Comparison of ENCODE assay signal across 1 cellular context in the genomic region with DNA sequence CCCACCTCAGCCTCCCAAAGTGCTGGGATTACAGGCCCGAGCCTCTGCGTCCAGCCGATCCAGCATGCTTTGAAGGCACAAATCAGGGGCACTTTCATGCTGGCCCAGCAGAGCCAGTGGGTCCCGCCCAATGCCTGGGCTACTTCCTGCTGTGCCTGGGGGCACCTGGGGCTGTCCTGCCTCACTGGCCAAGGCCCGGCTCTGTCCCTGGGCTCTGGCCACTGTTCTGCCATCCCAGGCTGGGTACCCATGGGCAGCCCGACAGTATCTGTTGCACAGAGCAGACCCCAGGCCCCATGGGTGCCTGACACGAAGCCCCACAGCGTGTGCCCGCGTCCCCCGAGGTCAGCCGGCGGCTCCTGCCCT.
A peak's percentile ranks its signal among the peaks of the same experiment; 100 is the strongest.
TF ChIP-seq lines count a peak whose summit lies in the region.

No MANE protein-coding gene starts in this region.

TF ChIP-seq in HepG2, 621 proteins besides CTCF, POLR2A, EP300 and RAD21 (continues in another document):
- TF ChIP-seq, protein P1, sequence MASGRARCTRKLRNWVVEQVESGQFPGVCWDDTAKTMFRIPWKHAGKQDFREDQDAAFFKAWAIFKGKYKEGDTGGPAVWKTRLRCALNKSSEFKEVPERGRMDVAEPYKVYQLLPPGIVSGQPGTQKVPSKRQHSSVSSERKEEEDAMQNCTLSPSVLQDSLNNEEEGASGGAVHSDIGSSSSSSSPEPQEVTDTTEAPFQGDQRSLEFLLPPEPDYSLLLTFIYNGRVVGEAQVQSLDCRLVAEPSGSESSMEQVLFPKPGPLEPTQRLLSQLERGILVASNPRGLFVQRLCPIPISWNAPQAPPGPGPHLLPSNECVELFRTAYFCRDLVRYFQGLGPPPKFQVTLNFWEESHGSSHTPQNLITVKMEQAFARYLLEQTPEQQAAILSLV (CRISPR knock-in tag; IDR thresholded peaks at IDR 0.05; ENCODE audit: borderline replicate concordance) = no peak
- TF ChIP-seq PAX8 (CRISPR knock-in tag; IDR thresholded peaks at IDR 0.05; ENCODE audit: borderline replicate concordance) (no peak), ISX (CRISPR knock-in tag; conservative IDR thresholded peaks at IDR 0.05) (peak; percentile 23; the same call in 1 of the 2 replicates), RNF2 (conservative IDR thresholded peaks at IDR 0.05; ENCODE audit: low read depth) (no peak), ZNF180 (CRISPR knock-in tag; IDR thresholded peaks at IDR 0.05; ENCODE audit: borderline replicate concordance, low read depth) (0 out of 2 replicates have a peak, but pooled peaks have one; percentile 18), SIN3A (IDR thresholded peaks at IDR 0.05; ENCODE audit: borderline replicate concordance, low read depth, low read length) (no peak), ELF3 (CRISPR knock-in tag; IDR thresholded peaks at IDR 0.05) (no peak), ZFYVE20 (CRISPR knock-in tag; IDR thresholded peaks at IDR 0.05; ENCODE audit: borderline replicate concordance, low read depth) (0 out of 2 replicates have a peak, but pooled peaks have one; percentile 53), SUZ12 (IDR thresholded peaks at IDR 0.05; ENCODE audit: low read depth, low read length) (no peak), MTA3 (CRISPR knock-in tag; IDR thresholded peaks at IDR 0.05) (no peak), RARA (CRISPR knock-in tag; IDR thresholded peaks at IDR 0.05) (peak; percentile 36; the same call in 1 of the 2 replicates), ZFX (CRISPR knock-in tag; IDR thresholded peaks at IDR 0.05; ENCODE audit: low read depth) (no peak), ZNF75D (CRISPR knock-in tag; IDR thresholded peaks at IDR 0.05; ENCODE audit: borderline replicate concordance) (no peak), ZNF124 (CRISPR knock-in tag; IDR thresholded peaks at IDR 0.05) (no peak), SP5 (CRISPR knock-in tag; IDR thresholded peaks at IDR 0.05; ENCODE audit: borderline replicate concordance, low read depth) (no peak), ZKSCAN5 (CRISPR knock-in tag; IDR thresholded peaks at IDR 0.05) (0 out of 2 replicates have a peak, but pooled peaks have one; percentile 9), ZIK1 (CRISPR knock-in tag; IDR thresholded peaks at IDR 0.05; ENCODE audit: borderline replicate concordance, low read depth) (0 out of 2 replicates have a peak, but pooled peaks have one; percentile 54), SALL2 (CRISPR knock-in tag; IDR thresholded peaks at IDR 0.05) (no peak), KMT2B (CRISPR knock-in tag; IDR thresholded peaks at IDR 0.05) (no peak), ZNF30 (CRISPR knock-in tag; IDR thresholded peaks at IDR 0.05) (no peak), SOX6 (IDR thresholded peaks at IDR 0.05) (no peak), SOX6 (CRISPR knock-in tag; IDR thresholded peaks at IDR 0.05) (no peak; the same call in 1 of the 2 replicates), ZNF253 (CRISPR knock-in tag; IDR thresholded peaks at IDR 0.05; ENCODE audit: borderline replicate concordance) (no peak), NCOA5 (CRISPR knock-in tag; IDR thresholded peaks at IDR 0.05) (0 out of 2 replicates have a peak, but pooled peaks have one; percentile 15), ZNF383 (CRISPR knock-in tag; IDR thresholded peaks at IDR 0.05; ENCODE audit: borderline replicate concordance) (0 out of 2 replicates have a peak, but pooled peaks have one; percentile 20), JDP2 (CRISPR knock-in tag; IDR thresholded peaks at IDR 0.05; ENCODE audit: borderline replicate concordance) (no peak), SATB2 (CRISPR knock-in tag; IDR thresholded peaks at IDR 0.05) (0 out of 2 replicates have a peak, but pooled peaks have one; percentile 12), TCF7L2 (IDR thresholded peaks at IDR 0.05; ENCODE audit: low read depth, low read length) (no peak), HNRNPL (IDR thresholded peaks at IDR 0.05; ENCODE audit: low read depth, low read length) (peak; percentile 67), ATRX (CRISPR knock-in tag; IDR thresholded peaks at IDR 0.05; ENCODE audit: borderline replicate concordance) (no peak), NR2F6 (IDR thresholded peaks at IDR 0.05) (no peak; the same call in 1 of the 2 replicates), NR2F6 (CRISPR knock-in tag; IDR thresholded peaks at IDR 0.05) (peak; percentile 17; the same call in 1 of the 2 replicates), CREM (IDR thresholded peaks at IDR 0.05) (no peak), CREM (CRISPR knock-in tag; IDR thresholded peaks at IDR 0.05) (no peak), RFXAP (CRISPR knock-in tag; IDR thresholded peaks at IDR 0.05; ENCODE audit: borderline replicate concordance) (no peak), ZNF674 (CRISPR knock-in tag; IDR thresholded peaks at IDR 0.05; ENCODE audit: low read depth) (no peak)
- TF ChIP-seq, protein P2, sequence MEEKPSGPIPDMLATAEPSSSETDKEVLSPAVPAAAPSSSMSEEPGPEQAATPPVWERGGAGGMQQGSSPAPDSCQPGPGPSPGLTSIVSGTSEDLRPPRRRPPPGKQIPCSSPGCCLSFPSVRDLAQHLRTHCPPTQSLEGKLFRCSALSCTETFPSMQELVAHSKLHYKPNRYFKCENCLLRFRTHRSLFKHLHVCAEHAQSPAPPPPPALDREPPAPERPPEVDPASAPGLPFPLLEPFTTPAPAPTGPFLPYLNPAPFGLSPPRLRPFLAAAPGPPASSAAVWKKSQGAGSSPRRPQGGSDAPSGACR (CRISPR knock-in tag; IDR thresholded peaks at IDR 0.05) = no peak
- TF ChIP-seq, protein P3, sequence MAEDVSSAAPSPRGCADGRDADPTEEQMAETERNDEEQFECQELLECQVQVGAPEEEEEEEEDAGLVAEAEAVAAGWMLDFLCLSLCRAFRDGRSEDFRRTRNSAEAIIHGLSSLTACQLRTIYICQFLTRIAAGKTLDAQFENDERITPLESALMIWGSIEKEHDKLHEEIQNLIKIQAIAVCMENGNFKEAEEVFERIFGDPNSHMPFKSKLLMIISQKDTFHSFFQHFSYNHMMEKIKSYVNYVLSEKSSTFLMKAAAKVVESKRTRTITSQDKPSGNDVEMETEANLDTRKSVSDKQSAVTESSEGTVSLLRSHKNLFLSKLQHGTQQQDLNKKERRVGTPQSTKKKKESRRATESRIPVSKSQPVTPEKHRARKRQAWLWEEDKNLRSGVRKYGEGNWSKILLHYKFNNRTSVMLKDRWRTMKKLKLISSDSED (CRISPR knock-in tag; IDR thresholded peaks at IDR 0.05) = 0 out of 2 replicates have a peak, but pooled peaks have one; percentile 63
- TF ChIP-seq, protein P4, sequence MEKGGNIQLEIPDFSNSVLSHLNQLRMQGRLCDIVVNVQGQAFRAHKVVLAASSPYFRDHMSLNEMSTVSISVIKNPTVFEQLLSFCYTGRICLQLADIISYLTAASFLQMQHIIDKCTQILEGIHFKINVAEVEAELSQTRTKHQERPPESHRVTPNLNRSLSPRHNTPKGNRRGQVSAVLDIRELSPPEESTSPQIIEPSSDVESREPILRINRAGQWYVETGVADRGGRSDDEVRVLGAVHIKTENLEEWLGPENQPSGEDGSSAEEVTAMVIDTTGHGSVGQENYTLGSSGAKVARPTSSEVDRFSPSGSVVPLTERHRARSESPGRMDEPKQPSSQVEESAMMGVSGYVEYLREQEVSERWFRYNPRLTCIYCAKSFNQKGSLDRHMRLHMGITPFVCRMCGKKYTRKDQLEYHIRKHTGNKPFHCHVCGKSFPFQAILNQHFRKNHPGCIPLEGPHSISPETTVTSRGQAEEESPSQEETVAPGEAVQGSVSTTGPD (CRISPR knock-in tag; IDR thresholded peaks at IDR 0.05) = no peak
- TF ChIP-seq, protein P5, sequence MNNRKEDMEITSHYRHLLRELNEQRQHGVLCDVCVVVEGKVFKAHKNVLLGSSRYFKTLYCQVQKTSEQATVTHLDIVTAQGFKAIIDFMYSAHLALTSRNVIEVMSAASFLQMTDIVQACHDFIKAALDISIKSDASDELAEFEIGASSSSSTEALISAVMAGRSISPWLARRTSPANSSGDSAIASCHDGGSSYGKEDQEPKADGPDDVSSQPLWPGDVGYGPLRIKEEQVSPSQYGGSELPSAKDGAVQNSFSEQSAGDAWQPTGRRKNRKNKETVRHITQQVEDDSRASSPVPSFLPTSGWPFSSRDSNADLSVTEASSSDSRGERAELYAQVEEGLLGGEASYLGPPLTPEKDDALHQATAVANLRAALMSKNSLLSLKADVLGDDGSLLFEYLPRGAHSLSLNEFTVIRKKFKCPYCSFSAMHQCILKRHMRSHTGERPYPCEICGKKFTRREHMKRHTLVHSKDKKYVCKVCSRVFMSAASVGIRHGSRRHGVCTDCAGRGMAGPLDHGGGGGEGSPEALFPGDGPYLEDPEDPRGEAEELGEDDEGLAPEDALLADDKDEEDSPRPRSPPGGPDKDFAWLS (CRISPR knock-in tag; IDR thresholded peaks at IDR 0.05; ENCODE audit: borderline replicate concordance) = no peak
- TF ChIP-seq, protein P6, sequence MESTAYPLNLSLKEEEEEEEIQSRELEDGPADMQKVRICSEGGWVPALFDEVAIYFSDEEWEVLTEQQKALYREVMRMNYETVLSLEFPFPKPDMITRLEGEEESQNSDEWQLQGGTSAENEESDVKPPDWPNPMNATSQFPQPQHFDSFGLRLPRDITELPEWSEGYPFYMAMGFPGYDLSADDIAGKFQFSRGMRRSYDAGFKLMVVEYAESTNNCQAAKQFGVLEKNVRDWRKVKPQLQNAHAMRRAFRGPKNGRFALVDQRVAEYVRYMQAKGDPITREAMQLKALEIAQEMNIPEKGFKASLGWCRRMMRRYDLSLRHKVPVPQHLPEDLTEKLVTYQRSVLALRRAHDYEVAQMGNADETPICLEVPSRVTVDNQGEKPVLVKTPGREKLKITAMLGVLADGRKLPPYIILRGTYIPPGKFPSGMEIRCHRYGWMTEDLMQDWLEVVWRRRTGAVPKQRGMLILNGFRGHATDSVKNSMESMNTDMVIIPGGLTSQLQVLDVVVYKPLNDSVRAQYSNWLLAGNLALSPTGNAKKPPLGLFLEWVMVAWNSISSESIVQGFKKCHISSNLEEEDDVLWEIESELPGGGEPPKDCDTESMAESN (CRISPR knock-in tag; conservative IDR thresholded peaks at IDR 0.05) = no peak
- TF ChIP-seq, protein P7, sequence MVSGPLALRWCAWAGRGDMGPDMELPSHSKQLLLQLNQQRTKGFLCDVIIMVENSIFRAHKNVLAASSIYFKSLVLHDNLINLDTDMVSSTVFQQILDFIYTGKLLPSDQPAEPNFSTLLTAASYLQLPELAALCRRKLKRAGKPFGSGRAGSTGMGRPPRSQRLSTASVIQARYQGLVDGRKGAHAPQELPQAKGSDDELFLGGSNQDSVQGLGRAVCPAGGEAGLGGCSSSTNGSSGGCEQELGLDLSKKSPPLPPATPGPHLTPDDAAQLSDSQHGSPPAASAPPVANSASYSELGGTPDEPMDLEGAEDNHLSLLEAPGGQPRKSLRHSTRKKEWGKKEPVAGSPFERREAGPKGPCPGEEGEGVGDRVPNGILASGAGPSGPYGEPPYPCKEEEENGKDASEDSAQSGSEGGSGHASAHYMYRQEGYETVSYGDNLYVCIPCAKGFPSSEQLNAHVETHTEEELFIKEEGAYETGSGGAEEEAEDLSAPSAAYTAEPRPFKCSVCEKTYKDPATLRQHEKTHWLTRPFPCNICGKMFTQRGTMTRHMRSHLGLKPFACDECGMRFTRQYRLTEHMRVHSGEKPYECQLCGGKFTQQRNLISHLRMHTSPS (CRISPR knock-in tag; IDR thresholded peaks at IDR 0.05; ENCODE audit: low read depth) = peak; percentile 5; the same call in 1 of the 2 replicates
- TF ChIP-seq, protein P8, sequence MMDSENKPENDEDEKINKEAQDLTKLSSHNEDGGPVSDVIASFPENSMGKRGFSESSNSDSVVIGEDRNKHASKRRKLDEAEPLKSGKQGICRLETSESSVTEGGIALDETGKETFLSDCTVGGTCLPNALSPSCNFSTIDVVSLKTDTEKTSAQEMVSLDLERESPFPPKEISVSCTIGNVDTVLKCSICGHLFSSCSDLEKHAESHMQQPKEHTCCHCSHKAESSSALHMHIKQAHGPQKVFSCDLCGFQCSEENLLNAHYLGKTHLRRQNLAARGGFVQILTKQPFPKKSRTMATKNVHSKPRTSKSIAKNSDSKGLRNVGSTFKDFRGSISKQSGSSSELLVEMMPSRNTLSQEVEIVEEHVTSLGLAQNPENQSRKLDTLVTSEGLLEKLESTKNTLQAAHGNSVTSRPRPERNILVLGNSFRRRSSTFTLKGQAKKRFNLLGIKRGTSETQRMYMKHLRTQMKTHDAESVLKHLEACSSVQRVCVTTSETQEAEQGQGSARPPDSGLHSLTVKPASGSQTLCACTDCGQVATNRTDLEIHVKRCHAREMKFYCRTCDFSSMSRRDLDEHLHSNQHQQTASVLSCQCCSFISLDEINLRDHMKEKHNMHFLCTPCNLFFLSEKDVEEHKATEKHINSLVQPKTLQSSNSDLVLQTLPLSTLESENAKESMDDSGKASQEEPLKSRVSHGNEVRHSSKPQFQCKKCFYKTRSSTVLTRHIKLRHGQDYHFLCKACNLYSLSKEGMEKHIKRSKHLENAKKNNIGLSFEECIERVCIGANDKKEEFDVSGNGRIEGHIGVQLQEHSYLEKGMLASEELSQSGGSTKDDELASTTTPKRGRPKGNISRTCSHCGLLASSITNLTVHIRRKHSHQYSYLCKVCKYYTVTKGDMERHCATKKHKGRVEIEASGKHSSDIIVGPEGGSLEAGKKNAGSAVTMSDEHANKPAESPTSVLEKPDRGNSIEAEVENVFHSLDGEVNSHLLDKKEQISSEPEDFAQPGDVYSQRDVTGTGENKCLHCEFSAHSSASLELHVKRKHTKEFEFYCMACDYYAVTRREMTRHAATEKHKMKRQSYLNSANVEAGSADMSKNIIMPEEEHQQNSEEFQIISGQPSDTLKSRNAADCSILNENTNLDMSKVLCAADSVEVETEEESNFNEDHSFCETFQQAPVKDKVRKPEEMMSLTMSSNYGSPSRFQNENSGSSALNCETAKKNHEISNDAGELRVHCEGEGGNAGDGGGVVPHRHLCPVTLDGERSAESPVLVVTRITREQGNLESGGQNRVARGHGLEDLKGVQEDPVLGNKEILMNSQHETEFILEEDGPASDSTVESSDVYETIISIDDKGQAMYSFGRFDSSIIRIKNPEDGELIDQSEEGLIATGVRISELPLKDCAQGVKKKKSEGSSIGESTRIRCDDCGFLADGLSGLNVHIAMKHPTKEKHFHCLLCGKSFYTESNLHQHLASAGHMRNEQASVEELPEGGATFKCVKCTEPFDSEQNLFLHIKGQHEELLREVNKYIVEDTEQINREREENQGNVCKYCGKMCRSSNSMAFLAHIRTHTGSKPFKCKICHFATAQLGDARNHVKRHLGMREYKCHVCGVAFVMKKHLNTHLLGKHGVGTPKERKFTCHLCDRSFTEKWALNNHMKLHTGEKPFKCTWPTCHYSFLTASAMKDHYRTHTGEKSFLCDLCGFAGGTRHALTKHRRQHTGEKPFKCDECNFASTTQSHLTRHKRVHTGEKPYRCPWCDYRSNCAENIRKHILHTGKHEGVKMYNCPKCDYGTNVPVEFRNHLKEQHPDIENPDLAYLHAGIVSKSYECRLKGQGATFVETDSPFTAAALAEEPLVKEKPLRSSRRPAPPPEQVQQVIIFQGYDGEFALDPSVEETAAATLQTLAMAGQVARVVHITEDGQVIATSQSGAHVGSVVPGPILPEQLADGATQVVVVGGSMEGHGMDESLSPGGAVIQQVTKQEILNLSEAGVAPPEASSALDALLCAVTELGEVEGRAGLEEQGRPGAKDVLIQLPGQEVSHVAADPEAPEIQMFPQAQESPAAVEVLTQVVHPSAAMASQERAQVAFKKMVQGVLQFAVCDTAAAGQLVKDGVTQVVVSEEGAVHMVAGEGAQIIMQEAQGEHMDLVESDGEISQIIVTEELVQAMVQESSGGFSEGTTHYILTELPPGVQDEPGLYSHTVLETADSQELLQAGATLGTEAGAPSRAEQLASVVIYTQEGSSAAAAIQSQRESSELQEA (CRISPR knock-in tag; IDR thresholded peaks at IDR 0.05; ENCODE audit: not compliant biosample characterization) = no peak
- TF ChIP-seq, protein P9, sequence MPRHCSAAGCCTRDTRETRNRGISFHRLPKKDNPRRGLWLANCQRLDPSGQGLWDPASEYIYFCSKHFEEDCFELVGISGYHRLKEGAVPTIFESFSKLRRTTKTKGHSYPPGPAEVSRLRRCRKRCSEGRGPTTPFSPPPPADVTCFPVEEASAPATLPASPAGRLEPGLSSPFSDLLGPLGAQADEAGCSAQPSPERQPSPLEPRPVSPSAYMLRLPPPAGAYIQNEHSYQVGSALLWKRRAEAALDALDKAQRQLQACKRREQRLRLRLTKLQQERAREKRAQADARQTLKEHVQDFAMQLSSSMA (CRISPR knock-in tag; IDR thresholded peaks at IDR 0.05) = no peak
